ENCODE assay signal across 2 cellular contexts in the genomic region with DNA sequence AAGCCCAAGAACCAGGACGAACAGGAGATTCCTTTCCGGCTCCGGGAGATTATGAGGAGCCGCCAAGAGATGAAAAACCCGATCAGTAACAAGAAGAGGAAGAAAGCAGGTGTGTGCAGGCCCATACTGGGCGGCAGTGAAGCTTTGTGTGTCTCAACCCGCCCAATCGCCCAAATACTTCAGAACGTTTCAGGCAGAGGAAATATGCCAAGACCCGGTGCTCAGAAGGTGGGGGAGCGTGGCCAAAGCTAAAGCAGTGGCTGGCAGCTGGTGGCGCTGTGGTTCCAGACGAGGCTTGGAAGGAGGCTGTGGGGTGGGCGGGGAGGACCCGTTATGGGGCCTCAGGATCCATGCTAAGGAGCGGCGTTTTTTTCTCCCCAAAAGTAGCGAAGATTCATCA.
TF ChIP-seq lines count a peak whose summit lies in the region.

No MANE protein-coding gene starts in this region.

TF ChIP-seq in IMR-90, 13 proteins besides CTCF, POLR2A, EP300 and RAD21:
- TF ChIP-seq CHD1 (IDR thresholded peaks at IDR 0.05; ENCODE audit: low read depth, low read length): no peak
- no peak for TF ChIP-seq MAFK (IDR thresholded peaks at IDR 0.05; ENCODE audit: low read depth, low read length)
- TF ChIP-seq CEBPB (IDR thresholded peaks at IDR 0.05; ENCODE audit: low read depth, low read length): no peak
- no peak for TF ChIP-seq MXI1 (IDR thresholded peaks at IDR 0.05; ENCODE audit: borderline replicate concordance, low read depth, low read length)
- no peak for TF ChIP-seq SMC3 (IDR thresholded peaks at IDR 0.05; ENCODE audit: low read depth, low read length)
- no peak for TF ChIP-seq RFX5 (IDR thresholded peaks at IDR 0.05; ENCODE audit: low read depth, low read length)
- TF ChIP-seq, protein P1, sequence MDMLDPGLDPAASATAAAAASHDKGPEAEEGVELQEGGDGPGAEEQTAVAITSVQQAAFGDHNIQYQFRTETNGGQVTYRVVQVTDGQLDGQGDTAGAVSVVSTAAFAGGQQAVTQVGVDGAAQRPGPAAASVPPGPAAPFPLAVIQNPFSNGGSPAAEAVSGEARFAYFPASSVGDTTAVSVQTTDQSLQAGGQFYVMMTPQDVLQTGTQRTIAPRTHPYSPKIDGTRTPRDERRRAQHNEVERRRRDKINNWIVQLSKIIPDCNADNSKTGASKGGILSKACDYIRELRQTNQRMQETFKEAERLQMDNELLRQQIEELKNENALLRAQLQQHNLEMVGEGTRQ (IDR thresholded peaks at IDR 0.05; ENCODE audit: low read depth, low read length): no peak
- no peak for TF ChIP-seq FOS (IDR thresholded peaks at IDR 0.05; ENCODE audit: low read depth, low read length)

TF ChIP-seq in HepG2, 621 proteins besides CTCF, POLR2A, EP300 and RAD21:
- TF ChIP-seq AKAP8 (CRISPR knock-in tag; IDR thresholded peaks at IDR 0.05) (no peak), ARNT2 (CRISPR knock-in tag; IDR thresholded peaks at IDR 0.05; ENCODE audit: low read depth) (0 out of 2 replicates have a peak, but pooled peaks have one; percentile 37), ZBTB38 (CRISPR knock-in tag; IDR thresholded peaks at IDR 0.05) (peak; percentile 52; the same call in 1 of the 2 replicates), PRPF4 (IDR thresholded peaks at IDR 0.05; ENCODE audit: low read depth, low read length, poor library complexity, severe bottlenecking) (peak; percentile 42), NR3C1 (CRISPR knock-in tag; IDR thresholded peaks at IDR 0.05) (no peak), JARID2 (CRISPR knock-in tag; IDR thresholded peaks at IDR 0.05; ENCODE audit: insufficient replicate concordance) (no peak), ZNF720 (CRISPR knock-in tag; IDR thresholded peaks at IDR 0.05) (no peak), MTF2 (CRISPR knock-in tag; IDR thresholded peaks at IDR 0.05; ENCODE audit: borderline replicate concordance) (no peak), ZNF615 (CRISPR knock-in tag; IDR thresholded peaks at IDR 0.05; ENCODE audit: borderline replicate concordance) (no peak), ZNF614 (CRISPR knock-in tag; IDR thresholded peaks at IDR 0.05; ENCODE audit: borderline replicate concordance) (no peak), FOXK1 (CRISPR knock-in tag; IDR thresholded peaks at IDR 0.05; ENCODE audit: borderline replicate concordance, low read depth) (no peak)
- TF ChIP-seq, protein P2, sequence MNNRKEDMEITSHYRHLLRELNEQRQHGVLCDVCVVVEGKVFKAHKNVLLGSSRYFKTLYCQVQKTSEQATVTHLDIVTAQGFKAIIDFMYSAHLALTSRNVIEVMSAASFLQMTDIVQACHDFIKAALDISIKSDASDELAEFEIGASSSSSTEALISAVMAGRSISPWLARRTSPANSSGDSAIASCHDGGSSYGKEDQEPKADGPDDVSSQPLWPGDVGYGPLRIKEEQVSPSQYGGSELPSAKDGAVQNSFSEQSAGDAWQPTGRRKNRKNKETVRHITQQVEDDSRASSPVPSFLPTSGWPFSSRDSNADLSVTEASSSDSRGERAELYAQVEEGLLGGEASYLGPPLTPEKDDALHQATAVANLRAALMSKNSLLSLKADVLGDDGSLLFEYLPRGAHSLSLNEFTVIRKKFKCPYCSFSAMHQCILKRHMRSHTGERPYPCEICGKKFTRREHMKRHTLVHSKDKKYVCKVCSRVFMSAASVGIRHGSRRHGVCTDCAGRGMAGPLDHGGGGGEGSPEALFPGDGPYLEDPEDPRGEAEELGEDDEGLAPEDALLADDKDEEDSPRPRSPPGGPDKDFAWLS (CRISPR knock-in tag; IDR thresholded peaks at IDR 0.05; ENCODE audit: borderline replicate concordance): no peak
- TF ChIP-seq, protein P3, sequence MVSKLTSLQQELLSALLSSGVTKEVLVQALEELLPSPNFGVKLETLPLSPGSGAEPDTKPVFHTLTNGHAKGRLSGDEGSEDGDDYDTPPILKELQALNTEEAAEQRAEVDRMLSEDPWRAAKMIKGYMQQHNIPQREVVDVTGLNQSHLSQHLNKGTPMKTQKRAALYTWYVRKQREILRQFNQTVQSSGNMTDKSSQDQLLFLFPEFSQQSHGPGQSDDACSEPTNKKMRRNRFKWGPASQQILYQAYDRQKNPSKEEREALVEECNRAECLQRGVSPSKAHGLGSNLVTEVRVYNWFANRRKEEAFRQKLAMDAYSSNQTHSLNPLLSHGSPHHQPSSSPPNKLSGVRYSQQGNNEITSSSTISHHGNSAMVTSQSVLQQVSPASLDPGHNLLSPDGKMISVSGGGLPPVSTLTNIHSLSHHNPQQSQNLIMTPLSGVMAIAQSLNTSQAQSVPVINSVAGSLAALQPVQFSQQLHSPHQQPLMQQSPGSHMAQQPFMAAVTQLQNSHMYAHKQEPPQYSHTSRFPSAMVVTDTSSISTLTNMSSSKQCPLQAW (CRISPR knock-in tag; IDR thresholded peaks at IDR 0.05): peak; percentile 45; the same call in 1 of the 2 replicates
- TF ChIP-seq, protein P4, sequence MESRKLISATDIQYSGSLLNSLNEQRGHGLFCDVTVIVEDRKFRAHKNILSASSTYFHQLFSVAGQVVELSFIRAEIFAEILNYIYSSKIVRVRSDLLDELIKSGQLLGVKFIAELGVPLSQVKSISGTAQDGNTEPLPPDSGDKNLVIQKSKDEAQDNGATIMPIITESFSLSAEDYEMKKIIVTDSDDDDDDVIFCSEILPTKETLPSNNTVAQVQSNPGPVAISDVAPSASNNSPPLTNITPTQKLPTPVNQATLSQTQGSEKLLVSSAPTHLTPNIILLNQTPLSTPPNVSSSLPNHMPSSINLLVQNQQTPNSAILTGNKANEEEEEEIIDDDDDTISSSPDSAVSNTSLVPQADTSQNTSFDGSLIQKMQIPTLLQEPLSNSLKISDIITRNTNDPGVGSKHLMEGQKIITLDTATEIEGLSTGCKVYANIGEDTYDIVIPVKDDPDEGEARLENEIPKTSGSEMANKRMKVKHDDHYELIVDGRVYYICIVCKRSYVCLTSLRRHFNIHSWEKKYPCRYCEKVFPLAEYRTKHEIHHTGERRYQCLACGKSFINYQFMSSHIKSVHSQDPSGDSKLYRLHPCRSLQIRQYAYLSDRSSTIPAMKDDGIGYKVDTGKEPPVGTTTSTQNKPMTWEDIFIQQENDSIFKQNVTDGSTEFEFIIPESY (CRISPR knock-in tag; IDR thresholded peaks at IDR 0.05): peak; percentile 63; the same call in 1 of the 2 replicates
- TF ChIP-seq, protein P5, sequence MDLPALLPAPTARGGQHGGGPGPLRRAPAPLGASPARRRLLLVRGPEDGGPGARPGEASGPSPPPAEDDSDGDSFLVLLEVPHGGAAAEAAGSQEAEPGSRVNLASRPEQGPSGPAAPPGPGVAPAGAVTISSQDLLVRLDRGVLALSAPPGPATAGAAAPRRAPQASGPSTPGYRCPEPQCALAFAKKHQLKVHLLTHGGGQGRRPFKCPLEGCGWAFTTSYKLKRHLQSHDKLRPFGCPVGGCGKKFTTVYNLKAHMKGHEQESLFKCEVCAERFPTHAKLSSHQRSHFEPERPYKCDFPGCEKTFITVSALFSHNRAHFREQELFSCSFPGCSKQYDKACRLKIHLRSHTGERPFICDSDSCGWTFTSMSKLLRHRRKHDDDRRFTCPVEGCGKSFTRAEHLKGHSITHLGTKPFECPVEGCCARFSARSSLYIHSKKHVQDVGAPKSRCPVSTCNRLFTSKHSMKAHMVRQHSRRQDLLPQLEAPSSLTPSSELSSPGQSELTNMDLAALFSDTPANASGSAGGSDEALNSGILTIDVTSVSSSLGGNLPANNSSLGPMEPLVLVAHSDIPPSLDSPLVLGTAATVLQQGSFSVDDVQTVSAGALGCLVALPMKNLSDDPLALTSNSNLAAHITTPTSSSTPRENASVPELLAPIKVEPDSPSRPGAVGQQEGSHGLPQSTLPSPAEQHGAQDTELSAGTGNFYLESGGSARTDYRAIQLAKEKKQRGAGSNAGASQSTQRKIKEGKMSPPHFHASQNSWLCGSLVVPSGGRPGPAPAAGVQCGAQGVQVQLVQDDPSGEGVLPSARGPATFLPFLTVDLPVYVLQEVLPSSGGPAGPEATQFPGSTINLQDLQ (CRISPR knock-in tag; IDR thresholded peaks at IDR 0.05): 0 out of 2 replicates have a peak, but pooled peaks have one; percentile 12
- TF ChIP-seq, protein P6, sequence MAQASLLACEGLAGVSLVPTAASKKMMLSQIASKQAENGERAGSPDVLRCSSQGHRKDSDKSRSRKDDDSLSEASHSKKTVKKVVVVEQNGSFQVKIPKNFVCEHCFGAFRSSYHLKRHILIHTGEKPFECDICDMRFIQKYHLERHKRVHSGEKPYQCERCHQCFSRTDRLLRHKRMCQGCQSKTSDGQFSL (CRISPR knock-in tag; IDR thresholded peaks at IDR 0.05): 0 out of 2 replicates have a peak, but pooled peaks have one; percentile 7
TF ChIP-seq in HepG2: peak in this region for 7.
